8 cellular contexts compared by ENCODE assay signal in genomic region chr5:60944904-60945759, GRCh38. TPM values are rescaled to one million over a fixed set of nuclear protein-coding genes. Genes with fewer than 3 reads are reported as not detected.
A peak's percentile ranks its signal among the peaks of the same experiment; 100 is the strongest.
DNase-seq lines count a peak whose midpoint lies in the region; ATAC-seq and TF ChIP-seq lines count a peak whose summit lies in the region.

Gene ERCC8 (minus strand): TSS chr5:60945070. CDS start chr5:60945008, 62 bp downstream.
Gene NDUFAF2 (plus strand): TSS chr5:60945205. CDS start chr5:60945256, 51 bp downstream.

- H3K4me3 Mint-ChIP-seq in neural crest cell: no peak within 1 kb of the TSS

- H3K4me1 ChIP-seq in HAP-1: peaks cover 8% of the 10 kb centered on the region
- peaks cover 7% of the 10 kb centered on the region for H3K4me1 ChIP-seq in foreskin keratinocyte
- H3K4me1 ChIP-seq in stomach smooth muscle (ENCODE audit: control insufficient read depth, insufficient read depth, low read length): peaks cover 3% of the 10 kb centered on the region

- peak; percentile 98 for ATAC-seq in foreskin keratinocyte

- peaks cover 11% of the 10 kb centered on the region for H3K36me3 Mint-ChIP-seq in neural crest cell (ENCODE audit: low read depth)

- in situ Hi-C loops in G401 (cut with HindIII; ENCODE audit: low sequenced_read_pairs) (no loop called here), HAP-1 (cut with MboI; ENCODE audit: low sequenced_read_pairs) (loop anchor here (25.0 kb wide), 1 partner anchor 258 kb away; no protein-coding TSS in a partner anchor)

- H3K36me3 ChIP-seq in HAP-1 (replicated peaks): no peaks in the 10 kb centered on the region
- peaks cover 16% of the 10 kb centered on the region for H3K36me3 ChIP-seq in MG63
- H3K36me3 ChIP-seq in stomach smooth muscle (ENCODE audit: control insufficient read depth in 2 of 2, insufficient read depth in 2 of 2, low read length in 2 of 2): peaks cover 0 to 5% of the 10 kb centered on the region in 2 donors

- peak within 1 kb of the TSS; percentile 22 for H3K27ac ChIP-seq in foreskin keratinocyte
- H3K27ac ChIP-seq in stomach smooth muscle (ENCODE audit: low read length): peak within 1 kb of the TSS; percentile 70

- peak within 1 kb of the TSS; percentile 54 for H3K27ac Mint-ChIP-seq in neural crest cell (ENCODE audit: unreplicated experiment)

- no peaks in the 10 kb centered on the region for H3K27me3 Mint-ChIP-seq in neural crest cell (ENCODE audit: low read depth)

- H3K9ac ChIP-seq in stomach smooth muscle (ENCODE audit: low read length in 2 of 2): peak within 1 kb of the TSS; percentile 79 to 84

- DNase-seq in G401 (ENCODE audit: low spot score) (peak; percentile 95), HAP-1 (ENCODE audit: low spot score in 2 of 2) (peak; percentile 91 to 93), MG63 (peak; percentile 92), SHP77 (lab: John Stamatoyannopoulos, UW) (peak; percentile 89 to 90), foreskin keratinocyte (peak; percentile 78 to 89), neural crest cell (ENCODE audit: low read depth, low spot score) (peak; percentile 79)
- DNase-seq in activated effector memory CD4-positive, alpha-beta T cell treated with anti-CD3 and anti-CD28 coated beads, Interleukin-2, amount 50 U/mL, for 16 hours: peak; percentile 95

- H3K9me3 Mint-ChIP-seq in neural crest cell: peaks cover 3% of the 10 kb centered on the region

- no peaks in the 10 kb centered on the region for H3K27me3 ChIP-seq in HAP-1 (ENCODE audit: low read depth)
- no peaks in the 10 kb centered on the region for H3K27me3 ChIP-seq in MG63
- H3K27me3 ChIP-seq in foreskin keratinocyte: no peaks in the 10 kb centered on the region
- H3K27me3 ChIP-seq in stomach smooth muscle (ENCODE audit: control insufficient read depth in 1 of 2, insufficient read depth in 2 of 2, low read length in 2 of 2): no peaks in the 10 kb centered on the region

- TF ChIP-seq CTCF in foreskin keratinocyte (conservative IDR thresholded peaks at IDR 0.05) (no peak), neural crest cell (conservative IDR thresholded peaks at IDR 0.05) (no peak)

- peak within 1 kb of the TSS; percentile 76 for H3K4me3 ChIP-seq in HAP-1
- peak within 1 kb of the TSS; percentile 74 for H3K4me3 ChIP-seq in MG63
- peak within 1 kb of the TSS; percentile 90 to 92 for H3K4me3 ChIP-seq in stomach smooth muscle (ENCODE audit: low read length in 2 of 2)

- H3K4me1 Mint-ChIP-seq in neural crest cell: peaks cover 24% of the 10 kb centered on the region

- H3K9me3 ChIP-seq in HAP-1 (no peaks in the 10 kb centered on the region), MG63 (peaks cover 6% of the 10 kb centered on the region), stomach smooth muscle (ENCODE audit: control insufficient read depth in 2 of 2, low read length in 2 of 2) (no peaks in the 10 kb centered on the region)

RNA-seq across cellular contexts. Expression of gene ERCC8, which starts in this region (rescaled TPM):
- total RNA-seq in G401 (2014; rRNA removed; shearing (Covaris generic)): 19.5 and 25.2 TPM in 2 replicates
- total RNA-seq in MG63 (2014; rRNA removed; shearing (Covaris generic); ENCODE audit: low replicate concordance): 11.4 and 29.5 TPM in 2 replicates
- total RNA-seq in foreskin keratinocyte (12.7 and 14.3 TPM in 2 replicates), neural crest cell (24.0 and 24.1 TPM in 2 replicates)
- polyA plus RNA-seq in foreskin keratinocyte: 5.8 and 7.7 TPM in 2 replicates

RNA-seq across cellular contexts. Expression of gene NDUFAF2, which starts in this region (rescaled TPM):
- 87.1 and 87.6 TPM in 2 replicates for total RNA-seq in G401 (2014; rRNA removed; shearing (Covaris generic))
- total RNA-seq in MG63 (2014; rRNA removed; shearing (Covaris generic); ENCODE audit: low replicate concordance): 88.5 and 186 TPM in 2 replicates
- total RNA-seq in foreskin keratinocyte (57.5 and 67.8 TPM in 2 replicates), neural crest cell (37.7 and 38.4 TPM in 2 replicates)
- polyA plus RNA-seq in foreskin keratinocyte: 103 and 110 TPM in 2 replicates

Comparison
In these comparisons a context has a peak if more than half of its experiments do, and no peak if none do; other contexts are left out.
1. Peak in every context shown above with its lines: DNase-seq, ATAC-seq, H3K4me3 ChIP-seq and H3K27ac ChIP-seq.